Comparison of ENCODE assay signal across 9 cellular contexts in genomic region chr10:112461029-112461887, GRCh38. TPM values are rescaled to one million over a fixed set of nuclear protein-coding genes. Genes with fewer than 3 reads are reported as not detected.
DNase-seq lines count a peak whose midpoint lies in the region; ATAC-seq lines count a peak whose summit lies in the region.
"Had no signal": no experiment of that assay in that cellular context is flagged by ENCODE, and none has a peak within 500 bp of the region (broad histone marks: within the 10 kb centered on the region; RNA-seq: fewer than 3 reads in every experiment).

No MANE protein-coding gene starts in this region.

- no peak overlapping the region for H2BK120ac ChIP-seq in mesendoderm (ENCODE audit: low read depth, low read length)

- H2BK5ac ChIP-seq in mesendoderm (ENCODE audit: low read length) = no peak overlapping the region

- no peak overlapping the region for H3K4ac ChIP-seq in mesendoderm (ENCODE audit: low read depth, low read length)

- H3K4me2 ChIP-seq in mesendoderm (ENCODE audit: low read length) = no peak overlapping the region

- no peaks in the 10 kb centered on the region for H3K79me1 ChIP-seq in mesendoderm (ENCODE audit: low read length)

- H3K27me3 ChIP-seq in mesendoderm (ENCODE audit: insufficient read depth, low read length, poor library complexity) = no peaks in the 10 kb centered on the region

- H3K27me3 Mint-ChIP-seq in activated naive CD8-positive, alpha-beta T cell treated with anti-CD3 and anti-CD28 coated beads, Interleukin-2, amount 10 ng/mL, durations not matched to agents 7 days and 5 days = no peaks in the 10 kb centered on the region

- peak; percentile 50 for ATAC-seq in activated naive CD8-positive, alpha-beta T cell treated with anti-CD3 and anti-CD28 coated beads, Interleukin-2, amount 10 ng/mL, durations not matched to agents 7 days and 5 days (ENCODE audit: low read depth)
- ATAC-seq in GM21360 (IDR thresholded peaks at IDR 0.05; ENCODE audit: unreplicated experiment) (no peak), HG03571 (IDR thresholded peaks at IDR 0.05; ENCODE audit: unreplicated experiment) (no peak)

- H3K36me3 Mint-ChIP-seq in activated naive CD8-positive, alpha-beta T cell treated with anti-CD3 and anti-CD28 coated beads, Interleukin-2, amount 10 ng/mL, durations not matched to agents 7 days and 5 days = peaks cover 32% of the 10 kb centered on the region

- H3K4me3 Mint-ChIP-seq in activated naive CD8-positive, alpha-beta T cell treated with anti-CD3 and anti-CD28 coated beads, Interleukin-2, amount 10 ng/mL, durations not matched to agents 7 days and 5 days = no peak overlapping the region

- peak overlapping the region; percentile 60 for H3K27ac Mint-ChIP-seq in activated naive CD8-positive, alpha-beta T cell treated with anti-CD3 and anti-CD28 coated beads, Interleukin-2, amount 10 ng/mL, durations not matched to agents 7 days and 5 days

- peaks cover 9% of the 10 kb centered on the region for H3K4me1 Mint-ChIP-seq in activated naive CD8-positive, alpha-beta T cell treated with anti-CD3 and anti-CD28 coated beads, Interleukin-2, amount 10 ng/mL, durations not matched to agents 7 days and 5 days

- no peaks in the 10 kb centered on the region for H3K4me1 ChIP-seq in mesendoderm (ENCODE audit: control insufficient read depth, low read depth, low read length)

- H3K9me3 Mint-ChIP-seq in activated naive CD8-positive, alpha-beta T cell treated with anti-CD3 and anti-CD28 coated beads, Interleukin-2, amount 10 ng/mL, durations not matched to agents 7 days and 5 days = peaks cover 1% of the 10 kb centered on the region

- no CpG with 5 or more reads among the region's 4 CpGs for WGBS in mesendoderm (ENCODE audit: extremely low coverage, insufficient coverage, low lambda C conversion rate)

- H3K79me2 ChIP-seq in mesendoderm (ENCODE audit: control insufficient read depth, insufficient read depth, low read length) = no peaks in the 10 kb centered on the region

- no peak overlapping the region for H3K18ac ChIP-seq in mesendoderm (ENCODE audit: low read length)

- POLR2A ChIA-PET in activated naive CD8-positive, alpha-beta T cell treated with anti-CD3 and anti-CD28 coated beads, Interleukin-2, amount 10 ng/mL, durations not matched to agents 7 days and 5 days (lab: Charles Lee) = no interaction called here

- H3K56ac ChIP-seq in mesendoderm (ENCODE audit: low read length) = no peak overlapping the region

- H4K5ac ChIP-seq in mesendoderm (ENCODE audit: low read length) = no peak overlapping the region

- no peak overlapping the region for H3K23ac ChIP-seq in mesendoderm (ENCODE audit: low read length)

- H3K4me3 ChIP-seq in mesendoderm (ENCODE audit: low read length) = no peak overlapping the region

- H3K27ac ChIP-seq in mesendoderm (ENCODE audit: low read depth, low read length) = no peak overlapping the region

- DNase-seq in DMS53 treated with DMSO at 0.1 percent for 48 hours (lab: John Stamatoyannopoulos, UW; ENCODE audit: unreplicated experiment) (peak; percentile 14), LHCN-M2 (ENCODE audit: low read depth) (peak; percentile 56), mesendoderm (peak; percentile 83), T-helper 2 cell (no peak), cerebellar cortex (ENCODE audit: low spot score) (no peak)
- no peak for DNase-seq in activated naive CD8-positive, alpha-beta T cell treated with anti-CD3 and anti-CD28 coated beads, Interleukin-2, amount 10 ng/mL, durations not matched to agents 7 days and 5 days
- DNase-seq: NCI-H774 had no signal

- no peak overlapping the region for H2BK15ac ChIP-seq in mesendoderm (replicated peaks; ENCODE audit: low read depth)

- H2AK5ac ChIP-seq in mesendoderm (ENCODE audit: low read length) = no peak overlapping the region

- H3K36me3 ChIP-seq in mesendoderm (ENCODE audit: control insufficient read depth, insufficient read depth, low read length) = no peaks in the 10 kb centered on the region

- no peak overlapping the region for H3K9ac ChIP-seq in mesendoderm (ENCODE audit: low read length)

- H4K8ac ChIP-seq in mesendoderm (ENCODE audit: low read depth, low read length) = no peak overlapping the region

RNA-seq across cellular contexts. Expression of gene VTI1A, which starts 14.2 kb away (rescaled TPM):
- total RNA-seq in LHCN-M2 (2014; rRNA removed) = 29.7 and 39.0 TPM in 2 replicates
- polyA plus RNA-seq in LHCN-M2 (2012) = 11.3 TPM
- total RNA-seq in activated naive CD8-positive, alpha-beta T cell treated with anti-CD3 and anti-CD28 coated beads, Interleukin-2, amount 10 ng/mL, durations not matched to agents 7 days and 5 days = 10 to 100 TPM; 43.2 to 45.1 TPM
- 10.7 TPM for polyA plus RNA-seq in mesendoderm (2013, experiment 1 of 2)
- 10.1 TPM for polyA plus RNA-seq in mesendoderm (2013, experiment 2 of 2)

RNA-seq across cellular contexts. Expression of gene ZDHHC6, which starts 14.5 kb away (rescaled TPM):
- total RNA-seq in LHCN-M2 (2014; rRNA removed) = 35.4 and 39.6 TPM in 2 replicates
- polyA plus RNA-seq in LHCN-M2 (2012) = 13.3 TPM
- total RNA-seq in activated naive CD8-positive, alpha-beta T cell treated with anti-CD3 and anti-CD28 coated beads, Interleukin-2, amount 10 ng/mL, durations not matched to agents 7 days and 5 days = 10 to 100 TPM; 48.1 to 51.8 TPM
- polyA plus RNA-seq in mesendoderm (2013, experiment 1 of 2) = 21.6 TPM
- 21.7 TPM for polyA plus RNA-seq in mesendoderm (2013, experiment 2 of 2)

Comparison
In these comparisons a context has a peak if more than half of its experiments do, and no peak if none do; other contexts are left out.
1. DNase-seq: peak in DMS53 treated with DMSO at 0.1 percent for 48 hours (single experiment), LHCN-M2 (single experiment) and mesendoderm (single experiment); none in activated naive CD8-positive, alpha-beta T cell treated with anti-CD3 and anti-CD28 coated beads, Interleukin-2, amount 10 ng/mL, durations not matched to agents 7 days and 5 days (single experiment), T-helper 2 cell (0 of 5) and cerebellar cortex (single experiment).